21 cellular contexts compared by ENCODE assay signal in genomic region chr5:174732040-174733020, GRCh38. TPM values are rescaled to one million over a fixed set of nuclear protein-coding genes. Genes with fewer than 3 reads are reported as not detected.
A peak's percentile ranks its signal among the peaks of the same experiment; 100 is the strongest.
DNase-seq lines count a peak whose midpoint lies in the region; ATAC-seq, FAIRE-seq and TF ChIP-seq lines count a peak whose summit lies in the region.
"Had no signal": no experiment of that assay in that cellular context is flagged by ENCODE, and none has a peak within 500 bp of the region (broad histone marks: within the 10 kb centered on the region; RNA-seq: fewer than 3 reads in every experiment).

No MANE protein-coding gene starts in this region.

- no peak overlapping the region for H3K18ac ChIP-seq in H1 (ENCODE audit: extremely low read depth, low read length)
- peak overlapping the region; percentile 44 for H3K18ac ChIP-seq in mesendoderm (ENCODE audit: low read length)

- H2BK20ac ChIP-seq in H1 (ENCODE audit: low read length): no peak overlapping the region

- H3K36me3 Mint-ChIP-seq in activated T-helper 1 cell treated with anti-CD3 and anti-CD28 coated beads, Interleukin-12 subunit alpha, Interleukin-12 subunit beta, Interleukin-2, Interleukin-4 antibody, amounts not matched to agents 30 ng/mL and 10 ng/mL and 1 ng/mL, durations not matched to agents 14 hours and 24 hours and 36 hours (ENCODE audit: low read depth): peaks cover 3% of the 10 kb centered on the region
- H3K36me3 Mint-ChIP-seq: CD8-positive, alpha-beta T cell; natural killer cell treated with Interleukin-12 subunit alpha and Interleukin-12 subunit beta and Interleukin-15 and Interleukin-18, amount 100 ng/mL, for 72 hours had no signal

- H3K4me3 Mint-ChIP-seq in activated T-helper 1 cell treated with anti-CD3 and anti-CD28 coated beads, Interleukin-12 subunit alpha, Interleukin-12 subunit beta, Interleukin-2, Interleukin-4 antibody, amounts not matched to agents 30 ng/mL and 10 ng/mL and 1 ng/mL, durations not matched to agents 14 hours and 24 hours and 36 hours: no peak overlapping the region
- H3K4me3 Mint-ChIP-seq: activated CD4-positive, alpha-beta T cell treated with anti-CD3 and anti-CD28 coated beads for 36 hours; activated naive CD8-positive, alpha-beta T cell treated with anti-CD3 and anti-CD28 coated beads for 36 hours; CD8-positive, alpha-beta T cell; natural killer cell treated with Interleukin-12 subunit alpha and Interleukin-12 subunit beta and Interleukin-15 and Interleukin-18, amount 100 ng/mL, for 72 hours had no signal

- no peak for TF ChIP-seq CTCF in H1 (IDR thresholded peaks at IDR 0.05; ENCODE audit: control extremely low read depth in 1 of 3, insufficient read depth in 1 of 3, low read depth in 1 of 3, low read length in 3 of 3)
- no peak for TF ChIP-seq CTCF in smooth muscle cell (IDR thresholded peaks at IDR 0.05; ENCODE audit: borderline replicate concordance, insufficient read depth, poor library complexity, severe bottlenecking)
- no peak for TF ChIP-seq CTCF in GM20000 (IDR thresholded peaks at IDR 0.05; ENCODE audit: extremely low read depth, missing control alignments)

- H3K27ac ChIP-seq in H1 (ENCODE audit: low read depth, low read length): no peak overlapping the region
- peak overlapping the region; percentile 77 for H3K27ac ChIP-seq in mesendoderm (ENCODE audit: low read depth, low read length)
- peak overlapping the region; percentile 95 for H3K27ac ChIP-seq in smooth muscle cell (ENCODE audit: low read depth)
- H3K27ac ChIP-seq: brain microvascular endothelial cell, epithelial cell of prostate, stomach, upper lobe of left lung had no signal

- intact Hi-C loops in activated T-helper 1 cell treated with anti-CD3 and anti-CD28 coated beads, Interleukin-12 subunit alpha, Interleukin-12 subunit beta, Interleukin-2, Interleukin-4 antibody, amounts not matched to agents 30 ng/mL and 10 ng/mL and 1 ng/mL, durations not matched to agents 14 hours and 24 hours and 36 hours (cut with micrococcal nuclease): no loop called here

- ATAC-seq in HG02623 (IDR thresholded peaks at IDR 0.05; ENCODE audit: unreplicated experiment): no peak
- ATAC-seq: activated CD4-positive, alpha-beta T cell treated with anti-CD3 and anti-CD28 coated beads for 36 hours; CD8-positive, alpha-beta T cell; HCT116 had no signal

- peak overlapping the region; percentile 60; the same call in 1 of the 2 replicates for H2BK12ac ChIP-seq in H1 (ENCODE audit: low read depth, low read length)

- peaks cover 79% of the 10 kb centered on the region for H3K27me3 Mint-ChIP-seq in activated T-helper 1 cell treated with anti-CD3 and anti-CD28 coated beads, Interleukin-12 subunit alpha, Interleukin-12 subunit beta, Interleukin-2, Interleukin-4 antibody, amounts not matched to agents 30 ng/mL and 10 ng/mL and 1 ng/mL, durations not matched to agents 14 hours and 24 hours and 36 hours (ENCODE audit: insufficient read depth)

- H3K79me2 ChIP-seq in H1 (ENCODE audit: control insufficient read depth in 1 of 2, insufficient read depth in 2 of 2, low read length in 2 of 2) (no peaks in the 10 kb centered on the region), mesendoderm (ENCODE audit: control insufficient read depth, insufficient read depth, low read length) (peaks cover 17% of the 10 kb centered on the region), smooth muscle cell (ENCODE audit: low read depth) (peaks cover 44% of the 10 kb centered on the region)

- CTCF ChIA-PET in H1 (lab: Charles Lee; ENCODE audit: partially characterized antibody): interaction anchor here (0.6 to 1.6 kb wide), 6 partner anchors 161 to 402 kb away, joined by 3 to 7 read pairs (median 3); no protein-coding TSS in a partner anchor

- peaks cover 0 to 4% (median 0%) of the 10 kb centered on the region in 4 experiments; a peak in 1 of 8 replicates for H3K36me3 ChIP-seq in H1 (ENCODE audit: control insufficient read depth in 2 of 4, insufficient read depth in 4 of 4, low read length in 3 of 4)
- H3K36me3 ChIP-seq in mesendoderm (ENCODE audit: control insufficient read depth, insufficient read depth, low read length): peaks cover 2% of the 10 kb centered on the region
- no peaks in the 10 kb centered on the region for H3K36me3 ChIP-seq in smooth muscle cell (ENCODE audit: low read depth)
- H3K36me3 ChIP-seq: brain microvascular endothelial cell, upper lobe of left lung had no signal

- TF ChIP-seq RAD21 in H1 (IDR thresholded peaks at IDR 0.05 in 1 of 2, conservative IDR thresholded peaks at IDR 0.05 in 1 of 2; ENCODE audit: low read depth in 2 of 2, low read length in 2 of 2): no peak

- TF ChIP-seq EP300 in H1 (IDR thresholded peaks at IDR 0.05; ENCODE audit: borderline replicate concordance in 1 of 2, low read depth in 2 of 2, low read length in 2 of 2): no peak

- no peaks in the 10 kb centered on the region for H3K4me1 Mint-ChIP-seq in activated T-helper 1 cell treated with anti-CD3 and anti-CD28 coated beads, Interleukin-12 subunit alpha, Interleukin-12 subunit beta, Interleukin-2, Interleukin-4 antibody, amounts not matched to agents 30 ng/mL and 10 ng/mL and 1 ng/mL, durations not matched to agents 14 hours and 24 hours and 36 hours (ENCODE audit: low read depth)

- H3K56ac ChIP-seq in H1 (replicated peaks; ENCODE audit: insufficient read length, low read depth, low read length) (no peak overlapping the region), mesendoderm (ENCODE audit: low read length) (peak overlapping the region; percentile 85)

- WGBS in H1 (ENCODE audit: extremely low coverage in 1 of 2, insufficient coverage in 1 of 2, insufficient read length in 1 of 2, insufficient replicate concordance in 2 of 2, low coverage in 1 of 2, low lambda C conversion rate in 2 of 2, missing lambda C conversion rate in 1 of 2), 2 experiments: 1% methylated on average over 59 of the region's 61 CpGs; no CpG with 5 or more reads in 1 of the 2 experiments
- WGBS in mesendoderm (ENCODE audit: extremely low coverage, insufficient coverage, low lambda C conversion rate): no CpG with 5 or more reads among the region's 61 CpGs
- 16% methylated on average over 60 of the region's 61 CpGs for WGBS in smooth muscle cell (ENCODE audit: low lambda C conversion rate)

- H4K5ac ChIP-seq in H1 (ENCODE audit: insufficient read length, low read depth, low read length) (no peak overlapping the region), mesendoderm (ENCODE audit: low read length) (no peak overlapping the region)

- peaks cover 10% of the 10 kb centered on the region for H3F3A ChIP-seq in smooth muscle cell (ENCODE audit: low read depth)

- no peak overlapping the region for H3K14ac ChIP-seq in H1 (ENCODE audit: insufficient read length)

- H2BK5ac ChIP-seq in H1 (ENCODE audit: low read depth, low read length) (no peak overlapping the region), mesendoderm (ENCODE audit: low read length) (peak overlapping the region; percentile 60)

- H4K8ac ChIP-seq in H1 (ENCODE audit: extremely low read depth, insufficient read depth, low read length) (no peak overlapping the region), mesendoderm (ENCODE audit: low read depth, low read length) (no peak overlapping the region)

- POLR2A ChIA-PET in H1 (lab: Charles Lee; ENCODE audit: partially characterized antibody): interaction anchor here (0.6 to 2.3 kb wide), 3 partner anchors 12 to 81 kb away, joined by 3 to 7 read pairs (median 3); no protein-coding TSS in a partner anchor

- H3K4me1 ChIP-seq in H1 (replicated peaks in 1 of 4; ENCODE audit: control insufficient read depth in 3 of 4, insufficient read depth in 4 of 4, low read length in 3 of 4) (peaks cover 5 to 42% (median 15%) of the 10 kb centered on the region in 4 experiments), mesendoderm (ENCODE audit: control insufficient read depth, low read depth, low read length) (peaks cover 13% of the 10 kb centered on the region), smooth muscle cell (ENCODE audit: low read depth) (peaks cover 53% of the 10 kb centered on the region)

- no peak overlapping the region for H3K27ac Mint-ChIP-seq in activated T-helper 1 cell treated with anti-CD3 and anti-CD28 coated beads, Interleukin-12 subunit alpha, Interleukin-12 subunit beta, Interleukin-2, Interleukin-4 antibody, amounts not matched to agents 30 ng/mL and 10 ng/mL and 1 ng/mL, durations not matched to agents 14 hours and 24 hours and 36 hours
- H3K27ac Mint-ChIP-seq: activated CD4-positive, alpha-beta T cell treated with anti-CD3 and anti-CD28 coated beads for 36 hours; activated naive CD8-positive, alpha-beta T cell treated with anti-CD3 and anti-CD28 coated beads for 36 hours; CD8-positive, alpha-beta T cell; natural killer cell treated with Interleukin-12 subunit alpha and Interleukin-12 subunit beta and Interleukin-15 and Interleukin-18, amount 100 ng/mL, for 72 hours had no signal

- H2AK5ac ChIP-seq in H1 (ENCODE audit: low read depth, low read length) (no peak overlapping the region), mesendoderm (ENCODE audit: low read length) (no peak overlapping the region)

- no peaks in the 10 kb centered on the region for H3K9me3 Mint-ChIP-seq in activated T-helper 1 cell treated with anti-CD3 and anti-CD28 coated beads, Interleukin-12 subunit alpha, Interleukin-12 subunit beta, Interleukin-2, Interleukin-4 antibody, amounts not matched to agents 30 ng/mL and 10 ng/mL and 1 ng/mL, durations not matched to agents 14 hours and 24 hours and 36 hours
- H3K9me3 Mint-ChIP-seq: activated naive CD8-positive, alpha-beta T cell treated with anti-CD3 and anti-CD28 coated beads for 36 hours; CD8-positive, alpha-beta T cell; natural killer cell treated with Interleukin-12 subunit alpha and Interleukin-12 subunit beta and Interleukin-15 and Interleukin-18, amount 100 ng/mL, for 72 hours had no signal

- no peak overlapping the region for H2BK15ac ChIP-seq in H1 (ENCODE audit: low read length)
- no peak overlapping the region for H2BK15ac ChIP-seq in mesendoderm (replicated peaks; ENCODE audit: low read depth)

- no peak for FAIRE-seq in H1 (lab: Jason Lieb, UNC)

- H3K23ac ChIP-seq in H1 (ENCODE audit: insufficient read length): no peak overlapping the region
- peak overlapping the region; percentile 33 for H3K23ac ChIP-seq in mesendoderm (ENCODE audit: low read length)

- H4K20me1 ChIP-seq in H1 (replicated peaks in 1 of 2; ENCODE audit: control insufficient read depth in 1 of 2, insufficient read depth in 2 of 2, low read length in 2 of 2) (peaks cover 11 to 23% of the 10 kb centered on the region in 2 experiments), smooth muscle cell (ENCODE audit: low read depth) (peaks cover 23% of the 10 kb centered on the region)

- H3K4me3 ChIP-seq in H1 (ENCODE audit: extremely low read depth in 1 of 4, insufficient read depth in 2 of 4, low read depth in 3 of 4, low read length in 4 of 4): peak overlapping the region; percentile 8 to 53 (median 20); a peak in 6 of 8 replicates
- H3K4me3 ChIP-seq in mesendoderm (ENCODE audit: low read length): no peak overlapping the region
- peak overlapping the region; percentile 56 for H3K4me3 ChIP-seq in smooth muscle cell
- H3K4me3 ChIP-seq: stomach, upper lobe of left lung had no signal

- H3K4ac ChIP-seq in H1 (replicated peaks; ENCODE audit: insufficient read length, low read depth, low read length) (no peak overlapping the region), mesendoderm (ENCODE audit: low read depth, low read length) (peak overlapping the region; percentile 84)

- no peak overlapping the region for H4K91ac ChIP-seq in H1 (replicated peaks; ENCODE audit: insufficient read length, low read length)

- no peak for TF ChIP-seq POLR2A in H1 (IDR thresholded peaks at IDR 0.05; ENCODE audit: control extremely low read depth in 1 of 2, low read depth in 2 of 2, low read length in 2 of 2)

- H3K9me3 ChIP-seq in H1 (ENCODE audit: insufficient read depth in 2 of 2, low read depth in 1 of 2, low read length in 1 of 2) (no peaks in the 10 kb centered on the region), smooth muscle cell (replicated peaks; ENCODE audit: low read depth) (no peaks in the 10 kb centered on the region)
- H3K9me3 ChIP-seq: stomach, upper lobe of left lung had no signal

- H3K27me3 ChIP-seq in H1 (replicated peaks in 1 of 4; ENCODE audit: control insufficient read depth in 3 of 4, extremely low read depth in 1 of 4, insufficient read depth in 3 of 4, low read length in 3 of 4): peaks cover 78 to 100% (median 98%) of the 10 kb centered on the region in 4 experiments
- no peaks in the 10 kb centered on the region for H3K27me3 ChIP-seq in mesendoderm (ENCODE audit: insufficient read depth, low read length, poor library complexity)
- H3K27me3 ChIP-seq in smooth muscle cell (ENCODE audit: low read depth): no peaks in the 10 kb centered on the region

- H2AFZ ChIP-seq in H1 (ENCODE audit: low read length) (no peak overlapping the region; the same call in 1 of the 2 replicates), smooth muscle cell (ENCODE audit: low read depth) (peak overlapping the region; percentile 57)

- DNase-seq in M059J (ENCODE audit: low read depth): peak; percentile 43
- DNase-seq in H1 (ENCODE audit: low read depth in 1 of 2, low spot score in 2 of 2): peak in 1 of 2 experiments; percentile 68
- peak; percentile 86 for DNase-seq in mesendoderm
- DNase-seq in smooth muscle cell (lab: John Stamatoyannopoulos, UW; ENCODE audit: unreplicated experiment): no peak
- no peak for DNase-seq in GM20000 (ENCODE audit: low spot score)
- no peak for DNase-seq in activated T-helper 1 cell treated with anti-CD3 and anti-CD28 coated beads, Interleukin-12 subunit alpha, Interleukin-12 subunit beta, Interleukin-2, Interleukin-4 antibody, amounts not matched to agents 30 ng/mL and 10 ng/mL and 1 ng/mL, durations not matched to agents 14 hours and 24 hours and 36 hours (ENCODE audit: low spot score)
- DNase-seq: activated CD4-positive, alpha-beta T cell treated with anti-CD3 and anti-CD28 coated beads for 36 hours; activated naive CD8-positive, alpha-beta T cell treated with anti-CD3 and anti-CD28 coated beads for 36 hours; brain microvascular endothelial cell; CD8-positive, alpha-beta T cell; cortex of kidney; DMS79; foreskin fibroblast; NCI-H510A; stimulated activated CD4-positive, alpha-beta T cell treated with anti-CD3 and anti-CD28 coated beads, Interleukin-4, amount 100 ng/mL, for 4 hours; stomach had no signal

- H3K79me1 ChIP-seq in H1 (ENCODE audit: low read depth, low read length): no peaks in the 10 kb centered on the region
- H3K79me1 ChIP-seq in mesendoderm (ENCODE audit: low read length): no peaks in the 10 kb centered on the region

- H3K4me2 ChIP-seq in H1 (ENCODE audit: insufficient read depth in 1 of 2, low read depth in 2 of 2, low read length in 2 of 2): peak overlapping the region; percentile 69 to 72
- peak overlapping the region; percentile 55 for H3K4me2 ChIP-seq in mesendoderm (ENCODE audit: low read length)
- H3K4me2 ChIP-seq in smooth muscle cell: peak overlapping the region; percentile 94

- H3K9ac ChIP-seq in H1 (replicated peaks in 1 of 4; ENCODE audit: extremely low read depth in 1 of 4, low read depth in 3 of 4, low read length in 3 of 4) (0 out of 7 replicates have a peak overlapping the region, but pooled peaks of 1 of the 4 experiments have one; percentile 22), mesendoderm (ENCODE audit: low read length) (peak overlapping the region; percentile 65), smooth muscle cell (ENCODE audit: low read depth) (peak overlapping the region; percentile 88)

- H2BK120ac ChIP-seq in H1 (replicated peaks; ENCODE audit: low read depth, low read length) (no peak overlapping the region), mesendoderm (ENCODE audit: low read depth, low read length) (peak overlapping the region; percentile 3)

- peaks cover 5% of the 10 kb centered on the region; the same call in 1 of the 2 replicates for H3K23me2 ChIP-seq in H1 (ENCODE audit: low read depth, low read length)

RNA-seq across cellular contexts. Expression of gene MSX2, which starts 7.9 kb away (rescaled TPM):
- not detected in 2 replicates for total RNA-seq in M059J (2014; rRNA removed; shearing (Covaris generic))
- 0.38 and 0.47 TPM in 2 replicates for total RNA-seq in H1 (2021; fragmentation: NEBNext Ultra II Directional; extraction: Animal tissue kit (Norgen Biotek cat#: 25700))
- polyA plus RNA-seq in H1 (2011; rRNA removed) (0.24 and 0.30 TPM in 2 replicates), smooth muscle cell (50.7 and 70.9 TPM in 2 replicates)
- 0.30 TPM for polyA plus RNA-seq in H1 (2011; cell fraction: cytosol; rRNA removed)
- 0.86 TPM for polyA plus RNA-seq in H1 (2011; cell fraction: nucleus; rRNA removed)
- polyA plus RNA-seq in H1 (2012, experiment 1 of 2): 0.20 to 0.70 TPM (median 0.50 TPM) in 4 replicates
- 0.46 TPM for polyA plus RNA-seq in H1 (2012, experiment 2 of 2)
- 0.43 TPM for polyA plus RNA-seq in H1 (2013, experiment 1 of 2)
- polyA plus RNA-seq in H1 (2013, experiment 2 of 2): 0.42 TPM
- polyA minus RNA-seq in H1 (2011; rRNA and poly(A)+ RNA removed): 0.29 and 0.73 TPM in 2 replicates
- polyA minus RNA-seq in H1 (2011; cell fraction: cytosol; rRNA and poly(A)+ RNA removed): 2.0 TPM
- polyA minus RNA-seq in H1 (2011; cell fraction: nucleus; rRNA and poly(A)+ RNA removed): not detected
- polyA plus RNA-seq in mesendoderm (2013, experiment 1 of 2): 27.2 TPM
- 25.1 TPM for polyA plus RNA-seq in mesendoderm (2013, experiment 2 of 2)
- total RNA-seq in smooth muscle cell: 54.4 and 76.8 TPM in 2 replicates
- total RNA-seq in activated T-helper 1 cell treated with anti-CD3 and anti-CD28 coated beads, Interleukin-12 subunit alpha, Interleukin-12 subunit beta, Interleukin-2, Interleukin-4 antibody, amounts not matched to agents 30 ng/mL and 10 ng/mL and 1 ng/mL, durations not matched to agents 14 hours and 24 hours and 36 hours: not detected in 2 replicates
- total RNA-seq: activated CD4-positive, alpha-beta T cell treated with anti-CD3 and anti-CD28 coated beads for 36 hours; activated naive CD8-positive, alpha-beta T cell treated with anti-CD3 and anti-CD28 coated beads for 36 hours; CD8-positive, alpha-beta T cell; natural killer cell treated with Interleukin-12 subunit alpha and Interleukin-12 subunit beta and Interleukin-15 and Interleukin-18, amount 100 ng/mL, for 72 hours had no signal

Comparison
In these comparisons a context has a peak if more than half of its experiments do, and no peak if none do; other contexts are left out.
1. DNase-seq: peak in M059J (single experiment) and mesendoderm (single experiment); none in smooth muscle cell (single experiment), GM20000 (single experiment) and activated T-helper 1 cell treated with anti-CD3 and anti-CD28 coated beads, Interleukin-12 subunit alpha, Interleukin-12 subunit beta, Interleukin-2, Interleukin-4 antibody, amounts not matched to agents 30 ng/mL and 10 ng/mL and 1 ng/mL, durations not matched to agents 14 hours and 24 hours and 36 hours (single experiment).
2. RNA of gene MSX2, which starts 7.9 kb away (total RNA-seq): 54.4 to 76.8 TPM in smooth muscle cell; 0.38 to 0.47 TPM in H1, not detected in M059J and not detected in activated T-helper 1 cell treated with anti-CD3 and anti-CD28 coated beads, Interleukin-12 subunit alpha, Interleukin-12 subunit beta, Interleukin-2, Interleukin-4 antibody, amounts not matched to agents 30 ng/mL and 10 ng/mL and 1 ng/mL, durations not matched to agents 14 hours and 24 hours and 36 hours; every median in the first group is over 10 times any median in the second.
3. Peak in every context shown above with its lines, with median percentiles within 50 percentile points of each other: H3K4me2 ChIP-seq.